10 cellular contexts compared by ENCODE assay signal in genomic region chr5:171989276-171989675, GRCh38. TPM values are rescaled to one million over a fixed set of nuclear protein-coding genes. Genes with fewer than 3 reads are reported as not detected.
DNase-seq lines count a peak whose midpoint lies in the region; ATAC-seq and TF ChIP-seq lines count a peak whose summit lies in the region.
"Had no signal": no experiment of that assay in that cellular context is flagged by ENCODE, and none has a peak within 500 bp of the region (broad histone marks: within the 10 kb centered on the region; RNA-seq: fewer than 3 reads in every experiment).

No MANE protein-coding gene starts in this region.

- H3K36me3 Mint-ChIP-seq in Calu3 (ENCODE audit: insufficient read depth, unreplicated experiment): peaks cover 11% of the 10 kb centered on the region

- H3K27me3 ChIP-seq in Peyer's patch: no peaks in the 10 kb centered on the region
- no peaks in the 10 kb centered on the region for H3K27me3 ChIP-seq in colonic mucosa

- peaks cover 47% of the 10 kb centered on the region for H3K4me1 Mint-ChIP-seq in Calu3 (ENCODE audit: low read depth, unreplicated experiment)

- H3K9me3 ChIP-seq in Peyer's patch (no peaks in the 10 kb centered on the region), colonic mucosa (no peaks in the 10 kb centered on the region)

- H3K9me3 Mint-ChIP-seq in Calu3 (ENCODE audit: low read depth, unreplicated experiment): no peaks in the 10 kb centered on the region
- H3K9me3 Mint-ChIP-seq: neural crest cell had no signal

- TF ChIP-seq CTCF in Calu3 (IDR thresholded peaks at IDR 0.05; ENCODE audit: unreplicated experiment): no peak
- no peak for TF ChIP-seq CTCF in Peyer's patch (IDR thresholded peaks at IDR 0.05)
- no peak for TF ChIP-seq CTCF in GM20000 (IDR thresholded peaks at IDR 0.05; ENCODE audit: extremely low read depth, missing control alignments)
- no peak for TF ChIP-seq CTCF in colonic mucosa (IDR thresholded peaks at IDR 0.05)

- H3K4me1 ChIP-seq in Peyer's patch: peaks cover 0 to 8% (median 0%) of the 10 kb centered on the region in 4 donors
- no peaks in the 10 kb centered on the region for H3K4me1 ChIP-seq in colonic mucosa

- CTCF ChIA-PET in Calu3 (lab: Charles Lee): no interaction called here

- no peak overlapping the region for H3K27ac ChIP-seq in Peyer's patch
- no peak overlapping the region for H3K27ac ChIP-seq in colonic mucosa

- ATAC-seq in GM19043 (IDR thresholded peaks at IDR 0.05; ENCODE audit: low read depth, unreplicated experiment) (peak; percentile 70), HG03097 (IDR thresholded peaks at IDR 0.05; ENCODE audit: low FRiP score, unreplicated experiment) (peak; percentile 56)

- no peak for TF ChIP-seq POLR2A in Peyer's patch (IDR thresholded peaks at IDR 0.05)

- peak overlapping the region; percentile 15 for H3K27ac Mint-ChIP-seq in Calu3 (ENCODE audit: unreplicated experiment)

- no peaks in the 10 kb centered on the region for H3K27me3 Mint-ChIP-seq in Calu3 (ENCODE audit: unreplicated experiment)

- DNase-seq in Calu3 (no peak), astrocyte of the hippocampus (ENCODE audit: low read depth, low spot score) (peak; percentile 27), HUDEP-2 (lab: John Stamatoyannopoulos, UW; ENCODE audit: unreplicated experiment in 76 of 76) (no peak), Peyer's patch (no peak), GM20000 (ENCODE audit: low spot score) (no peak), colonic mucosa (no peak)
- DNase-seq: DND-41 had no signal

- H3K4me3 ChIP-seq in Peyer's patch (no peak overlapping the region), colonic mucosa (no peak overlapping the region)

- H3K36me3 ChIP-seq in Peyer's patch: no peaks in the 10 kb centered on the region
- H3K36me3 ChIP-seq in colonic mucosa: no peaks in the 10 kb centered on the region

- H3K9ac ChIP-seq in colonic mucosa (ENCODE audit: low read depth in 2 of 2, low read length in 2 of 2): no peak overlapping the region

- no TSS peak for BruUV-seq in Calu3 (replicated peaks; lab: Mats Ljungman, UMichigan)

- intact Hi-C loops in Calu3 (cut with micrococcal nuclease; ENCODE audit: unreplicated experiment) (no loop called here), colonic mucosa (cut with DNase I) (no loop called here)

- no peak overlapping the region for H3K4me3 Mint-ChIP-seq in Calu3 (ENCODE audit: low read depth, unreplicated experiment)
- H3K4me3 Mint-ChIP-seq: neural crest cell had no signal

RNA-seq across cellular contexts. Expression of gene FBXW11, which starts 17.2 kb away (rescaled TPM):
- 63.3 and 66.4 TPM in 2 replicates for total RNA-seq in Calu3 (2022)
- total RNA-seq in Peyer's patch: 10 to 100 TPM; 40.7 to 76.7 (median 49.1) TPM
- 10 to 100 TPM; 25.9 to 35.5 TPM for total RNA-seq in colonic mucosa
